In the genomic region with DNA sequence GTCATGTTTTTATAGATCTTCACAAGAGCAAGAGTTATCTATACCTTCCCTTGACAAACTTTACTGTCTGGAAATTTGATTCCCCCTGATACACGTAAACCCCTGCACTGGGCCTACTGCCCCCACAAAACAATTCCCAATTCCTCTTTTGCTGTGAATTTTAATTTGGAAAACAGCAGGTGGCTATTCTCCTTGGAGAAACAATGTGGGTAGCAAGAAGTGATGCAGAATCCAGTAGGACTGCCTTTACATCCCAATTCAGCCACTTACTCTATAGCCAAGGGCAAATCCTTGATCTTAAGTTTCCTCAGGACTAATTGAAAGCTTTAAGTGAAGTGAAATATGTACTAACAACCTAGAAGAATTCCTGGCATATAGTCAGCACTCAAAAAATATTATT, we compare ENCODE assay signal across 17 cellular contexts.
DNase-seq lines count a peak whose midpoint lies in the region; ATAC-seq, FAIRE-seq and TF ChIP-seq lines count a peak whose summit lies in the region.
"Had no signal": no experiment of that assay in that cellular context is flagged by ENCODE, and none has a peak within 500 bp of the region (broad histone marks: within the 10 kb centered on the region; RNA-seq: fewer than 3 reads in every experiment).

No MANE protein-coding gene starts in this region.

- no peak overlapping the region for H3K56ac ChIP-seq in H1 (replicated peaks; ENCODE audit: insufficient read length, low read depth, low read length)

- no peak overlapping the region for H3K23ac ChIP-seq in H1 (ENCODE audit: insufficient read length)

- no peak overlapping the region for H2BK15ac ChIP-seq in H1 (ENCODE audit: low read length)

- TF ChIP-seq RAD21 in H1 (IDR thresholded peaks at IDR 0.05 in 1 of 2, conservative IDR thresholded peaks at IDR 0.05 in 1 of 2; ENCODE audit: low read depth in 2 of 2, low read length in 2 of 2), result no peak

- H4K5ac ChIP-seq in H1 (ENCODE audit: insufficient read length, low read depth, low read length), result peak overlapping the region; percentile 91

- H2BK5ac ChIP-seq in H1 (ENCODE audit: low read depth, low read length), result no peak overlapping the region

- dilution Hi-C loops in mammary epithelial cell (cut with HindIII; ENCODE audit: low sequenced_read_pairs), result no loop called here

- no peak overlapping the region for H2AFZ ChIP-seq in H1 (ENCODE audit: low read length)
- no peak overlapping the region for H2AFZ ChIP-seq in mammary epithelial cell (ENCODE audit: low read depth, low read length)
- H2AFZ ChIP-seq: PC-9 had no signal

- H3K36me3 ChIP-seq in H1 (ENCODE audit: control insufficient read depth in 2 of 4, insufficient read depth in 4 of 4, low read length in 3 of 4), result no peaks in the 10 kb centered on the region
- no peaks in the 10 kb centered on the region for H3K36me3 ChIP-seq in mammary epithelial cell (ENCODE audit: insufficient read depth, low read length)
- H3K36me3 ChIP-seq: HAP-1 had no signal

- H4K91ac ChIP-seq in H1 (replicated peaks; ENCODE audit: insufficient read length, low read length), result no peak overlapping the region

- no peak for ATAC-seq in GM21367 (IDR thresholded peaks at IDR 0.05; ENCODE audit: unreplicated experiment)

- POLR2A ChIA-PET in H1 (lab: Charles Lee; ENCODE audit: partially characterized antibody), result no interaction called here

- no peak overlapping the region; the same call in 1 of the 2 replicates for H3K18ac ChIP-seq in H1 (ENCODE audit: extremely low read depth, low read length)

- no peak overlapping the region for H2BK12ac ChIP-seq in H1 (ENCODE audit: low read depth, low read length)

- FAIRE-seq in H1 (lab: Jason Lieb, UNC), result no peak
- FAIRE-seq: G401.6 had no signal

- no peaks in the 10 kb centered on the region for H3K9me3 ChIP-seq in H1 (ENCODE audit: insufficient read depth in 2 of 2, low read depth in 1 of 2, low read length in 1 of 2)
- no peaks in the 10 kb centered on the region for H3K9me3 ChIP-seq in mammary epithelial cell (replicated peaks; ENCODE audit: insufficient read depth, low read length)
- H3K9me3 ChIP-seq: HAP-1 had no signal

- no TSS peak for BruUV-seq in mammary epithelial cell (replicated peaks; lab: Mats Ljungman, UMichigan)

- CTCF ChIA-PET in H1 (lab: Charles Lee; ENCODE audit: partially characterized antibody), result no interaction called here
- CTCF ChIA-PET in mammary epithelial cell (lab: Charles Lee; ENCODE audit: low non-redundant PET), result no interaction called here

- H3K9ac ChIP-seq in H1 (replicated peaks in 1 of 4; ENCODE audit: extremely low read depth in 1 of 4, low read depth in 3 of 4, low read length in 3 of 4) (no peak overlapping the region), mammary epithelial cell (ENCODE audit: insufficient read depth, low read length) (no peak overlapping the region)

- no peak overlapping the region for H2BK120ac ChIP-seq in H1 (replicated peaks; ENCODE audit: low read depth, low read length)

- H4K20me1 ChIP-seq in H1 (replicated peaks in 1 of 2; ENCODE audit: control insufficient read depth in 1 of 2, insufficient read depth in 2 of 2, low read length in 2 of 2) (no peaks in the 10 kb centered on the region), mammary epithelial cell (ENCODE audit: insufficient read depth, low read length) (no peaks in the 10 kb centered on the region)

- peak; percentile 39 for DNase-seq in NCI-H748 (lab: John Stamatoyannopoulos, UW; ENCODE audit: unreplicated experiment)
- DNase-seq in NCI-H748 treated with DMSO at 0.1 percent for 48 hours (lab: John Stamatoyannopoulos, UW), result no peak
- no peak for DNase-seq in H1 (ENCODE audit: low read depth in 1 of 2, low spot score in 2 of 2)
- DNase-seq in iPS-NIHi7 (ENCODE audit: extremely low spot score), result peak; percentile 8
- DNase-seq in mammary epithelial cell, result no peak
- DNase-seq in middle frontal gyrus (ENCODE audit: extremely low spot score, low spot score), result no peak
- DNase-seq in stimulated activated CD4-positive, alpha-beta T cell treated with anti-CD3 and anti-CD28 coated beads, Interleukin-1b, Interleukin-23, amount 100 ng/mL, for 48 hours, result no peak
- DNase-seq: DMS 273 treated with DMSO at 0.1 percent for 48 hours, DND-41, Karpas-422, NCI-H2029 treated with DMSO at 0.1 percent for 48 hours, PC-9 had no signal

- no peak overlapping the region for H2BK20ac ChIP-seq in H1 (ENCODE audit: low read length)

- peaks cover 2 to 22% (median 18%) of the 10 kb centered on the region in 4 experiments; a peak in 6 of 7 replicates for H3K4me1 ChIP-seq in H1 (replicated peaks in 1 of 4; ENCODE audit: control insufficient read depth in 3 of 4, insufficient read depth in 4 of 4, low read length in 3 of 4)
- H3K4me1 ChIP-seq in mammary epithelial cell (ENCODE audit: insufficient read depth, low read length), result peaks cover 6% of the 10 kb centered on the region

- no peak for TF ChIP-seq POLR2A in H1 (IDR thresholded peaks at IDR 0.05; ENCODE audit: control extremely low read depth in 1 of 2, low read depth in 2 of 2, low read length in 2 of 2)

- H3K27me3 ChIP-seq in H1 (replicated peaks in 1 of 4; ENCODE audit: control insufficient read depth in 3 of 4, extremely low read depth in 1 of 4, insufficient read depth in 3 of 4, low read length in 3 of 4) (no peaks in the 10 kb centered on the region), mammary epithelial cell (ENCODE audit: insufficient read depth, low read length) (no peaks in the 10 kb centered on the region)

- intact Hi-C loops in mammary epithelial cell (cut with micrococcal nuclease), result no loop called here

- no peak for TF ChIP-seq EP300 in H1 (IDR thresholded peaks at IDR 0.05; ENCODE audit: borderline replicate concordance in 1 of 2, low read depth in 2 of 2, low read length in 2 of 2)

- H3K4me2 ChIP-seq in H1 (ENCODE audit: insufficient read depth in 1 of 2, low read depth in 2 of 2, low read length in 2 of 2) (peak overlapping the region; percentile 21; a peak in 3 of 4 replicates), mammary epithelial cell (ENCODE audit: insufficient read depth, low read depth, low read length) (no peak overlapping the region)
- H3K4me2 ChIP-seq: PC-9 had no signal

- H3K23me2 ChIP-seq in H1 (ENCODE audit: low read depth, low read length), result no peaks in the 10 kb centered on the region; the same call in 1 of the 2 replicates

- H3K79me1 ChIP-seq in H1 (ENCODE audit: low read depth, low read length), result no peaks in the 10 kb centered on the region

- 0% methylated on average over 1 of the region's 1 CpG; no CpG with 5 or more reads in 1 of the 2 experiments for WGBS in H1 (ENCODE audit: extremely low coverage in 1 of 2, insufficient coverage in 1 of 2, insufficient read length in 1 of 2, insufficient replicate concordance in 2 of 2, low coverage in 1 of 2, low lambda C conversion rate in 2 of 2, missing lambda C conversion rate in 1 of 2), 2 experiments
- WGBS in mammary epithelial cell (ENCODE audit: low coverage, missing lambda C conversion rate), result 64% methylated on average over 1 of the region's 1 CpG

- H3K79me2 ChIP-seq in H1 (ENCODE audit: control insufficient read depth in 1 of 2, insufficient read depth in 2 of 2, low read length in 2 of 2) (no peaks in the 10 kb centered on the region), mammary epithelial cell (ENCODE audit: insufficient read depth, low read length) (no peaks in the 10 kb centered on the region)

- TF ChIP-seq CTCF in H1 (IDR thresholded peaks at IDR 0.05; ENCODE audit: control extremely low read depth in 1 of 3, insufficient read depth in 1 of 3, low read depth in 1 of 3, low read length in 3 of 3) (no peak), mammary epithelial cell (conservative IDR thresholded peaks at IDR 0.05 in 1 of 2, IDR thresholded peaks at IDR 0.05 in 1 of 2; ENCODE audit: extremely low read depth in 1 of 2, insufficient read depth in 1 of 2, low read depth in 1 of 2, low read length in 2 of 2) (no peak)

- H3K27ac ChIP-seq in H1 (ENCODE audit: low read depth, low read length) (no peak overlapping the region), mammary epithelial cell (ENCODE audit: insufficient read depth, low read depth, low read length) (no peak overlapping the region)
- H3K27ac ChIP-seq: HL-60, PC-9, RWPE1 had no signal

- no peak overlapping the region for H3K4ac ChIP-seq in H1 (replicated peaks; ENCODE audit: insufficient read length, low read depth, low read length)

- no peak overlapping the region for H2AK5ac ChIP-seq in H1 (ENCODE audit: low read depth, low read length)

- H3K4me3 ChIP-seq in H1 (ENCODE audit: extremely low read depth in 1 of 4, insufficient read depth in 2 of 4, low read depth in 3 of 4, low read length in 4 of 4), result peak overlapping the region in 1 of 4 experiments; percentile 11; a peak in 1 of 8 replicates
- H3K4me3 ChIP-seq in mammary epithelial cell (replicated peaks in 1 of 3; ENCODE audit: insufficient read depth in 1 of 3, low read depth in 2 of 3, low read length in 3 of 3), result no peak overlapping the region
- H3K4me3 ChIP-seq: HAP-1, PC-9 had no signal

- in situ Hi-C loops in mammary epithelial cell (cut with MboI; ENCODE audit: low sequenced_read_pairs in 2 of 2), result no loop called here

- no peak overlapping the region for H3K14ac ChIP-seq in H1 (ENCODE audit: insufficient read length)

- H4K8ac ChIP-seq in H1 (ENCODE audit: extremely low read depth, insufficient read depth, low read length), result no peak overlapping the region

TF ChIP-seq in H1, 55 proteins besides CTCF, POLR2A, EP300 and RAD21:
- TF ChIP-seq SP2 (IDR thresholded peaks at IDR 0.05; ENCODE audit: low read length) (no peak), SP1 (IDR thresholded peaks at IDR 0.05; ENCODE audit: low read depth, low read length) (0 out of 2 replicates have a peak, but pooled peaks have one; percentile 9)
TF ChIP-seq in H1: peak in this region for 1.

Comparison
In these comparisons a context has a peak if more than half of its experiments do, and no peak if none do; other contexts are left out.
1. DNase-seq: peak in NCI-H748 (single experiment) and iPS-NIHi7 (single experiment); none in NCI-H748 treated with DMSO at 0.1 percent for 48 hours (single experiment), H1 (0 of 2), mammary epithelial cell (single experiment), middle frontal gyrus (single experiment) and stimulated activated CD4-positive, alpha-beta T cell treated with anti-CD3 and anti-CD28 coated beads, Interleukin-1b, Interleukin-23, amount 100 ng/mL, for 48 hours (single experiment).